ENCODE assay signal across 28 cellular contexts in the genomic region with DNA sequence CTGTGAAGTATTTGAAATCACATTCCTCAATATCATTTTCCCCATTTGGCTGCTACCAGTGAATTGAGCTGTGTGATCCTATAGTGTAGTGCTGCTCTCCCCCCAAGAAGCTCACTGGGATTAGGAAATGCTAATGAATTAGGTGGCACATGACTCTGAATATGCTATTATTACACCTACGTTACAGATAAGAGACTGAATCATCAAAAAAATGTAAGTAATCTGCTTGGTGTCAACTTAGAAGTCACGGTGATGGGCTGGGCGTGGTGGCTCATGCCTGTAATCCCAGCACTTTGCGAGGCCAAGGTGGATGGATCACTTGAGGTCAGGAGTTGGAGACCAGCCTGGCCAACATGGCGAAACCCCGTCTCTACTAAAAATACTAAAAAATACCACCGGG.
"Had no signal": no experiment of that assay in that cellular context is flagged by ENCODE, and none has a peak within 500 bp of the region (broad histone marks: within the 10 kb centered on the region; RNA-seq: fewer than 3 reads in every experiment).

No MANE protein-coding gene starts in this region.

- H2AFZ ChIP-seq: neural progenitor cell, parathyroid adenoma had no signal

- H3K9ac ChIP-seq: neural progenitor cell, parathyroid adenoma had no signal

- H3K36me3 ChIP-seq: esophagus muscularis mucosa, gastroesophageal sphincter, left ventricle myocardium inferior, lower lobe of right lung, neural progenitor cell, spleen, tibial artery had no signal

- H3K4me1 ChIP-seq: esophagus muscularis mucosa, gastroesophageal sphincter, left ventricle myocardium inferior, lower lobe of right lung, neural progenitor cell, parathyroid adenoma, psoas muscle, spleen, tibial artery had no signal

- H3K27ac Mint-ChIP-seq: immature natural killer cell; memory B cell; natural killer cell treated with Interleukin-12 subunit alpha and Interleukin-12 subunit beta and Interleukin-15 and Interleukin-18, amount 100 ng/mL, for 72 hours; neural progenitor cell; stimulated activated memory B cell treated with anti-CD40 and anti-IgM and Interleukin-4, amounts not matched to agents 10 μg/mL and 1 μg/mL and 100 μg/mL, for 72 hours; stimulated activated naive CD8-positive, alpha-beta T cell treated with anti-CD3 and anti-CD28 coated beads, Interleukin-15, Interleukin-2, amounts not matched to agents 100 ng/mL and 50 ng/mL, for 24 hours had no signal

- H3K27ac ChIP-seq: dorsolateral prefrontal cortex, epithelial cell of prostate, esophagus muscularis mucosa, gastroesophageal sphincter, left ventricle myocardium inferior, lower lobe of right lung, neural progenitor cell, parathyroid adenoma, psoas muscle, spleen, tibial artery had no signal

- ATAC-seq: gastroesophageal sphincter; lower lobe of right lung; natural killer cell treated with Interleukin-12 subunit alpha and Interleukin-12 subunit beta and Interleukin-15 and Interleukin-18, amount 100 ng/mL, for 72 hours; psoas muscle; sciatic nerve; stimulated activated memory B cell treated with anti-CD40 and anti-IgM and Interleukin-4, amounts not matched to agents 10 μg/mL and 1 μg/mL and 100 μg/mL, for 72 hours had no signal

- H3K4me3 Mint-ChIP-seq: immature natural killer cell; memory B cell; natural killer cell treated with Interleukin-12 subunit alpha and Interleukin-12 subunit beta and Interleukin-15 and Interleukin-18, amount 100 ng/mL, for 72 hours; neural progenitor cell; stimulated activated memory B cell treated with anti-CD40 and anti-IgM and Interleukin-4, amounts not matched to agents 10 μg/mL and 1 μg/mL and 100 μg/mL, for 72 hours; stimulated activated naive CD8-positive, alpha-beta T cell treated with anti-CD3 and anti-CD28 coated beads, Interleukin-15, Interleukin-2, amounts not matched to agents 100 ng/mL and 50 ng/mL, for 24 hours had no signal

- H3K36me3 Mint-ChIP-seq: immature natural killer cell; memory B cell; natural killer cell treated with Interleukin-12 subunit alpha and Interleukin-12 subunit beta and Interleukin-15 and Interleukin-18, amount 100 ng/mL, for 72 hours; neural progenitor cell; stimulated activated memory B cell treated with anti-CD40 and anti-IgM and Interleukin-4, amounts not matched to agents 10 μg/mL and 1 μg/mL and 100 μg/mL, for 72 hours had no signal

- FAIRE-seq: endometrium, kidney had no signal

- H3K27me3 ChIP-seq: dorsolateral prefrontal cortex, esophagus muscularis mucosa, gastroesophageal sphincter, neural progenitor cell, spleen, tibial artery had no signal

- DNase-seq: cortex of kidney; effector memory CD4-positive, alpha-beta T cell; foreskin fibroblast; immature natural killer cell; kidney; left cardiac atrium; left ventricle myocardium inferior; lower lobe of right lung; midbrain; nucleus accumbens; psoas muscle; stimulated activated CD4-positive, alpha-beta T cell treated with anti-CD3 and anti-CD28 coated beads, Interleukin-15, amount 100 ng/mL, for 24 hours; stimulated activated CD4-positive, alpha-beta T cell treated with anti-CD3 and anti-CD28 coated beads, Interleukin-1b, Interleukin-23, amount 100 ng/mL, for 48 hours; stimulated activated CD4-positive, alpha-beta T cell treated with anti-CD3 and anti-CD28 coated beads, Interleukin-4, amount 100 ng/mL, for 24 hours had no signal

- H3K4me3 ChIP-seq: dorsolateral prefrontal cortex, esophagus muscularis mucosa, gastroesophageal sphincter, left ventricle myocardium inferior, lower lobe of right lung, neural progenitor cell, psoas muscle, spleen, tibial artery had no signal

- H3K4me1 Mint-ChIP-seq: immature natural killer cell; stimulated activated memory B cell treated with anti-CD40 and anti-IgM and Interleukin-4, amounts not matched to agents 10 μg/mL and 1 μg/mL and 100 μg/mL, for 72 hours had no signal

- H3K27me3 Mint-ChIP-seq: natural killer cell treated with Interleukin-12 subunit alpha and Interleukin-12 subunit beta and Interleukin-15 and Interleukin-18, amount 100 ng/mL, for 72 hours; stimulated activated naive CD8-positive, alpha-beta T cell treated with anti-CD3 and anti-CD28 coated beads, Interleukin-15, Interleukin-2, amounts not matched to agents 100 ng/mL and 50 ng/mL, for 24 hours had no signal

- H3K4me2 ChIP-seq: neural progenitor cell had no signal

- H3K9me3 Mint-ChIP-seq: immature natural killer cell; memory B cell; natural killer cell treated with Interleukin-12 subunit alpha and Interleukin-12 subunit beta and Interleukin-15 and Interleukin-18, amount 100 ng/mL, for 72 hours; neural progenitor cell; stimulated activated memory B cell treated with anti-CD40 and anti-IgM and Interleukin-4, amounts not matched to agents 10 μg/mL and 1 μg/mL and 100 μg/mL, for 72 hours; stimulated activated naive CD8-positive, alpha-beta T cell treated with anti-CD3 and anti-CD28 coated beads, Interleukin-15, Interleukin-2, amounts not matched to agents 100 ng/mL and 50 ng/mL, for 24 hours had no signal

- H3K79me2 ChIP-seq: parathyroid adenoma had no signal

- H3K9me3 ChIP-seq: esophagus muscularis mucosa, gastroesophageal sphincter, left ventricle myocardium inferior, lower lobe of right lung, psoas muscle, spleen, tibial artery had no signal
